1 cellular context compared by ENCODE assay signal in the genomic region with DNA sequence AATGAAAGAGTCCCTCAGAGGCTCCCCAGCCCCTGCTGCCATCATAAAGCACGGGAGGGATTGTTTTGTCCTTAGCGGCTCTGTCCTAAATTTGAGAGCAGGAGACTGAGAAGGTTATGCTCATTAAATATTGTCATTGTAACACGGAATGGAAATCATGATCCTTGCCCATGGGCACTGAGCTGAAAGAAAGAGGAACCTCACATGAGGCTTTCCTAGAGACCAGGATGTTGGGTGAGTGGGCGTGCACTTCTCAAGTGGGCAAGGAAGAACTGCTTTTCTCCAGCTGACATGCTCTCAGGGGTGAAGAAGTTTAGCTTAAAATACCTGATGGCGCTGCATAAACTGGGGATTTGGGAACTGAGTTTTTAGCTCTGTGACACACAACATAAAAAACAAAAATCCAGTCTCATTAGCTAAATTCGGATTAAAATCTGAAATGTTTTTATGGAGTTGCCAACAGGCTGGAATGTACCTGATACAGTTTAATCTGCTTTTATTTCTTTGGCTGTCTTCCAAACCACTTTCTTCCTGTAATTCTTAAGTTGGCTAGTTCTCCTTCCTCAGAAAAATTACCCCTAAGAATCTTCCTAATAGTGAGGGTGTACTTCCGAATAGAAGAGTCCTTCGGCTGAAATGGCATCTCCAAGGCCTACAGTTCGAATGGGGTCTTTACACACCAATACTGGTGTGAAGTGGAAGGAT.
TF ChIP-seq lines count a peak whose summit lies in the region.

No MANE protein-coding gene starts in this region.

TF ChIP-seq in IMR-90, 13 proteins besides CTCF, POLR2A, EP300 and RAD21 (continued from another document):
- no peak for TF ChIP-seq MAZ (IDR thresholded peaks at IDR 0.05; ENCODE audit: borderline replicate concordance, low read depth, low read length)
